ENCODE assay signal across 19 cellular contexts in genomic region chr15:56957812-56958406, GRCh38. TPM values are rescaled to one million over a fixed set of nuclear protein-coding genes. Genes with fewer than 3 reads are reported as not detected.
DNase-seq lines count a peak whose midpoint lies in the region; ATAC-seq and TF ChIP-seq lines count a peak whose summit lies in the region.
"Had no signal": no experiment of that assay in that cellular context is flagged by ENCODE, and none has a peak within 500 bp of the region (broad histone marks: within the 10 kb centered on the region; RNA-seq: fewer than 3 reads in every experiment).

No MANE protein-coding gene starts in this region.

- no peaks in the 10 kb centered on the region for H3K27me3 ChIP-seq in smooth muscle cell (ENCODE audit: low read depth)
- H3K27me3 ChIP-seq: BLaER1 treated with 17β-estradiol and CSF1 and Interleukin-3, amounts not matched to agents 10 nM and 100 nM had no signal

- H3K9me3 ChIP-seq in smooth muscle cell (replicated peaks; ENCODE audit: low read depth) = no peaks in the 10 kb centered on the region

- ATAC-seq in central memory CD8-positive, alpha-beta T cell (replicated peaks; ENCODE audit: extremely low read depth, poor library complexity, severe bottlenecking) = no peak
- ATAC-seq in GM18511 (IDR thresholded peaks at IDR 0.05; ENCODE audit: unreplicated experiment) = no peak
- ATAC-seq: Right ventricle myocardium inferior had no signal

- TF ChIP-seq CTCF in HFFc6 (IDR thresholded peaks at IDR 0.05) = no peak
- TF ChIP-seq CTCF in smooth muscle cell (IDR thresholded peaks at IDR 0.05; ENCODE audit: borderline replicate concordance, insufficient read depth, poor library complexity, severe bottlenecking) = no peak

- DNase-seq in HFFc6 = no peak
- DNase-seq in central memory CD8-positive, alpha-beta T cell (ENCODE audit: low spot score in 2 of 2) = no peak
- peak; percentile 33 for DNase-seq in left kidney (ENCODE audit: low read depth, low spot score)
- no peak for DNase-seq in smooth muscle cell (lab: John Stamatoyannopoulos, UW; ENCODE audit: unreplicated experiment)
- DNase-seq in activated CD4-positive, alpha-beta T cell treated with anti-CD3 and anti-CD28 coated beads, Interleukin-2, amount 50 U/mL, for 4 hours = no peak
- DNase-seq in GM03348 (ENCODE audit: low spot score) = no peak
- DNase-seq: activated CD4-positive, alpha-beta T cell treated with anti-CD3 and anti-CD28 coated beads, Interleukin-2, amount 50 U/mL, for 1 hour; activated naive CD8-positive, alpha-beta T cell treated with anti-CD3 and anti-CD28 coated beads for 36 hours; activated T-cell treated with anti-CD3 and anti-CD28 coated beads, Interleukin-2, amount 50 U/mL, for 1 hour; caudate nucleus; foreskin melanocyte; NCI-H1105; nucleus accumbens; stimulated activated CD4-positive, alpha-beta T cell treated with anti-CD3 and anti-CD28 coated beads, Interleukin-4, amount 100 ng/mL, for 1 hour; stimulated activated CD8-positive, alpha-beta memory T cell treated with anti-CD3 and anti-CD28 coated beads, Interleukin-4, amount 100 ng/mL, for 48 hours had no signal

- 23% methylated on average over 5 of the region's 5 CpGs for WGBS in smooth muscle cell (ENCODE audit: low lambda C conversion rate)

- peaks cover 32% of the 10 kb centered on the region for H3K9me3 Mint-ChIP-seq in HFFc6
- H3K9me3 Mint-ChIP-seq in central memory CD8-positive, alpha-beta T cell = no peaks in the 10 kb centered on the region

- H3K27ac ChIP-seq in smooth muscle cell (ENCODE audit: low read depth) = no peak overlapping the region
- H3K27ac ChIP-seq: BLaER1 treated with 17β-estradiol and CSF1 and Interleukin-3, amounts not matched to agents 10 nM and 100 nM had no signal

- 0 out of 2 replicates have a peak overlapping the region, but pooled peaks have one; percentile 6 for H3K27ac Mint-ChIP-seq in HFFc6
- peak overlapping the region; percentile 53 for H3K27ac Mint-ChIP-seq in central memory CD8-positive, alpha-beta T cell (ENCODE audit: low read depth)
- H3K27ac Mint-ChIP-seq: activated naive CD8-positive, alpha-beta T cell treated with anti-CD3 and anti-CD28 coated beads for 36 hours; IgD-negative memory B cell had no signal

- H3F3A ChIP-seq in smooth muscle cell (ENCODE audit: low read depth) = no peaks in the 10 kb centered on the region

- peaks cover 98% of the 10 kb centered on the region for H3K79me2 ChIP-seq in smooth muscle cell (ENCODE audit: low read depth)

- no peak overlapping the region for H3K9ac ChIP-seq in smooth muscle cell (ENCODE audit: low read depth)
- H3K9ac ChIP-seq: BLaER1 treated with 17β-estradiol and CSF1 and Interleukin-3, amounts not matched to agents 10 nM and 100 nM had no signal

- peaks cover 36% of the 10 kb centered on the region for H3K4me1 Mint-ChIP-seq in HFFc6 (ENCODE audit: low read depth)
- peaks cover 30% of the 10 kb centered on the region for H3K4me1 Mint-ChIP-seq in central memory CD8-positive, alpha-beta T cell

- H2AFZ ChIP-seq in smooth muscle cell (ENCODE audit: low read depth) = no peak overlapping the region

- H3K27me3 Mint-ChIP-seq in HFFc6 (ENCODE audit: insufficient read depth) = no peaks in the 10 kb centered on the region
- H3K27me3 Mint-ChIP-seq in central memory CD8-positive, alpha-beta T cell = no peaks in the 10 kb centered on the region
- H3K27me3 Mint-ChIP-seq: activated naive CD8-positive, alpha-beta T cell treated with anti-CD3 and anti-CD28 coated beads for 36 hours; IgD-negative memory B cell had no signal

- H3K4me2 ChIP-seq in smooth muscle cell = peak overlapping the region; percentile 11
- H3K4me2 ChIP-seq: BLaER1 treated with 17β-estradiol and CSF1 and Interleukin-3, amounts not matched to agents 10 nM and 100 nM had no signal

- peaks cover 31% of the 10 kb centered on the region for H3K4me1 ChIP-seq in smooth muscle cell (ENCODE audit: low read depth)

- H3K4me3 ChIP-seq in smooth muscle cell = no peak overlapping the region
- H3K4me3 ChIP-seq: BLaER1 treated with 17β-estradiol and CSF1 and Interleukin-3, amounts not matched to agents 10 nM and 100 nM had no signal

- peaks cover 26% of the 10 kb centered on the region for H3K36me3 Mint-ChIP-seq in HFFc6 (ENCODE audit: low read depth)
- H3K36me3 Mint-ChIP-seq in central memory CD8-positive, alpha-beta T cell (ENCODE audit: insufficient read depth) = peaks cover 4% of the 10 kb centered on the region

- peaks cover 3% of the 10 kb centered on the region for H3K36me3 ChIP-seq in smooth muscle cell (ENCODE audit: low read depth)

- H4K20me1 ChIP-seq in smooth muscle cell (ENCODE audit: low read depth) = peaks cover 75% of the 10 kb centered on the region

- no peak overlapping the region for H3K4me3 Mint-ChIP-seq in HFFc6
- H3K4me3 Mint-ChIP-seq in central memory CD8-positive, alpha-beta T cell = no peak overlapping the region
- H3K4me3 Mint-ChIP-seq: activated naive CD8-positive, alpha-beta T cell treated with anti-CD3 and anti-CD28 coated beads for 36 hours had no signal

RNA-seq across cellular contexts. Expression of gene TCF12, which starts 39.5 kb away (rescaled TPM):
- total RNA-seq in HFFc6 (2021; fragmentation: NEBNext Ultra II Directional; extraction: Animal tissue kit (Norgen Biotek cat#: 25700)) = 100 to 1,000 TPM; 106 to 200 (median 149) TPM
- total RNA-seq in smooth muscle cell = 136 and 302 TPM in 2 replicates
- 50.3 and 54.1 TPM in 2 replicates for polyA plus RNA-seq in smooth muscle cell
